4 cellular contexts compared by ENCODE assay signal in the genomic region with DNA sequence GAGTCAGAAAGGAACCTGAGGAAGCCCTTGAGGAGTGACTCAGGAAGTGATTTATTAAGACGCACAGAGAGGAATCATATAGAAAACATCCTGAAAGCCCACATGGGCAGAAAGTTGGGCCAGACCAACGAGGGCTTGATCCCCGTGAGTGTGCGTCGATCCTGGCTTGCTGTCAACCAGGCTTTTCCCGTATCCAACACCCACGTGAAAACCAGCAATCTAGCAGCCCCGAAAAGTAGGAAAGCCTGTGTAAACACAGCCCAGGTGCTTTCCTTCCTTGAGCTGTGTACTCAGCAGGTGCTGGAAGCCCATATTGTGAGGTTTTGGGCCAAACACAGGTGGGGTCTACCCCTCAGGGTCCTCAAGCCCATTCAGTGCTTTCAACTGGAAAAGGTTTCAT. TPM values are rescaled to one million over a fixed set of nuclear protein-coding genes. Genes with fewer than 3 reads are reported as not detected.
"Had no signal": no experiment of that assay in that cellular context is flagged by ENCODE, and none has a peak within 500 bp of the region (broad histone marks: within the 10 kb centered on the region; RNA-seq: fewer than 3 reads in every experiment).

No MANE protein-coding gene starts in this region.

RNA-seq across cellular contexts. Expression of gene SPATA31C1, which starts 3.8 kb away (rescaled TPM):
- total RNA-seq: LHCN-M2, M059J, MCF 10A, NCI-H460 had no signal

RNA-seq across cellular contexts. Expression of gene SPATA31E1, which starts 38.9 kb away (rescaled TPM):
- total RNA-seq: LHCN-M2, M059J, MCF 10A, NCI-H460 had no signal
